8 cellular contexts compared by ENCODE assay signal in genomic region chr22:43273902-43274484, GRCh38.
DNase-seq lines count a peak whose midpoint lies in the region; ATAC-seq, FAIRE-seq and TF ChIP-seq lines count a peak whose summit lies in the region.

No MANE protein-coding gene starts in this region.

- no peak overlapping the region for H3K4me3 ChIP-seq in DND-41 (ENCODE audit: low read depth in 1 of 2, low read length in 2 of 2)
- no peak overlapping the region for H3K4me3 ChIP-seq in astrocyte (ENCODE audit: insufficient read depth, low read depth, low read length)

- TF ChIP-seq CTCF in DND-41 (IDR thresholded peaks at IDR 0.05; ENCODE audit: borderline replicate concordance, extremely low read depth, low read length, poor library complexity, severe bottlenecking) (peak; percentile 83), RWPE1 (conservative IDR thresholded peaks at IDR 0.05; ENCODE audit: low read depth) (peak; percentile 75), astrocyte (IDR thresholded peaks at IDR 0.05; ENCODE audit: insufficient read depth, low read depth, low read length) (peak; percentile 60)

- H3K36me3 ChIP-seq in DND-41 (ENCODE audit: insufficient read depth, low read length) (no peaks in the 10 kb centered on the region), astrocyte (ENCODE audit: insufficient read depth, low read length) (no peaks in the 10 kb centered on the region)

- FAIRE-seq in astrocyte (lab: Jason Lieb, UNC), result no peak

- no peak overlapping the region for H2AFZ ChIP-seq in DND-41 (ENCODE audit: low read depth, low read length)
- H2AFZ ChIP-seq in astrocyte (ENCODE audit: low read depth, low read length), result no peak overlapping the region

- H3K27me3 Mint-ChIP-seq in astrocyte (ENCODE audit: low read depth, unreplicated experiment), result peaks cover 64% of the 10 kb centered on the region

- H3K79me2 ChIP-seq in DND-41 (ENCODE audit: insufficient read depth, low read length) (no peaks in the 10 kb centered on the region), astrocyte (ENCODE audit: insufficient read depth, low read length) (no peaks in the 10 kb centered on the region)

- H3K27ac ChIP-seq in DND-41 (ENCODE audit: low read length) (no peak overlapping the region), RWPE1 (no peak overlapping the region), astrocyte (ENCODE audit: low read depth, low read length) (no peak overlapping the region)

- H3K4me1 ChIP-seq in DND-41 (ENCODE audit: insufficient read depth, low read length) (no peaks in the 10 kb centered on the region), astrocyte (ENCODE audit: insufficient read depth, low read length) (no peaks in the 10 kb centered on the region)

- no peaks in the 10 kb centered on the region for H3K9me3 ChIP-seq in DND-41 (ENCODE audit: insufficient read depth, low read length, severe bottlenecking)
- H3K9me3 ChIP-seq in astrocyte (ENCODE audit: insufficient read depth, low read depth, low read length), result no peaks in the 10 kb centered on the region

- CTCF ChIA-PET in RWPE1 (lab: Yijun Ruan, JAX), result interaction anchor here (0.6 to 2.8 kb wide), 7 partner anchors 73 to 609 kb away, joined by 3 to 33 read pairs (median 4); no protein-coding TSS in a partner anchor

- POLR2A ChIA-PET in RWPE1 (lab: Yijun Ruan, JAX; ENCODE audit: low non-redundant PET), result no interaction called here

- no peak overlapping the region for H3K9ac ChIP-seq in DND-41 (ENCODE audit: low read depth, low read length)
- no peak overlapping the region for H3K9ac ChIP-seq in astrocyte (ENCODE audit: low read length)

- peaks cover 12% of the 10 kb centered on the region for H3K4me1 Mint-ChIP-seq in astrocyte (ENCODE audit: low read depth, unreplicated experiment)

- peak; percentile 92 for TF ChIP-seq RAD21 in Ishikawa (IDR thresholded peaks at IDR 0.05; ENCODE audit: low read depth)

- no peak overlapping the region for H3K4me3 Mint-ChIP-seq in astrocyte (ENCODE audit: unreplicated experiment)

- H3K27ac Mint-ChIP-seq in astrocyte (ENCODE audit: unreplicated experiment), result no peak overlapping the region

- H3K36me3 Mint-ChIP-seq in astrocyte (ENCODE audit: low read depth, unreplicated experiment), result no peaks in the 10 kb centered on the region

- H3K27me3 ChIP-seq in DND-41 (ENCODE audit: insufficient read depth, low read length, poor library complexity), result no peaks in the 10 kb centered on the region
- H3K27me3 ChIP-seq in astrocyte (ENCODE audit: insufficient read depth, low read length), result peaks cover 12% of the 10 kb centered on the region

- H4K20me1 ChIP-seq in DND-41 (ENCODE audit: insufficient read depth, low read length) (peaks cover 4% of the 10 kb centered on the region), astrocyte (ENCODE audit: insufficient read depth, low read length) (no peaks in the 10 kb centered on the region)

- DNase-seq in DND-41 (peak; percentile 58), RWPE1 (ENCODE audit: low spot score) (peak; percentile 67), astrocyte (ENCODE audit: low read depth) (no peak), hepatic stellate cell (ENCODE audit: low spot score) (peak; percentile 82), NCI-H187 treated with DMSO at 0.1 percent for 48 hours (lab: John Stamatoyannopoulos, UW) (no peak)
- DNase-seq in stimulated activated CD4-positive, alpha-beta T cell treated with anti-CD3 and anti-CD28 coated beads, Interleukin-15, amount 100 ng/mL, for 48 hours (ENCODE audit: low read depth in 2 of 2), result peak; percentile 5 to 18

- ATAC-seq in DND-41 (ENCODE audit: insufficient read depth, low read depth) (peak; percentile 86), GM21717 (IDR thresholded peaks at IDR 0.05; ENCODE audit: unreplicated experiment) (no peak)

- TF ChIP-seq EP300 in Ishikawa (IDR thresholded peaks at IDR 0.05; ENCODE audit: borderline replicate concordance), result no peak

- H3K4me2 ChIP-seq in DND-41 (ENCODE audit: insufficient read depth, low read length) (no peak overlapping the region), astrocyte (ENCODE audit: low read length) (no peak overlapping the region)

- no peaks in the 10 kb centered on the region for H3K9me3 Mint-ChIP-seq in astrocyte (ENCODE audit: unreplicated experiment)

TF ChIP-seq in Ishikawa, 13 proteins besides CTCF, POLR2A, EP300 and RAD21:
- TF ChIP-seq MAX (IDR thresholded peaks at IDR 0.05), result no peak
- TF ChIP-seq YY1 (IDR thresholded peaks at IDR 0.05; ENCODE audit: low read depth), result no peak
- no peak for TF ChIP-seq REST (IDR thresholded peaks at IDR 0.05; ENCODE audit: low read depth)
- TF ChIP-seq NFIC (IDR thresholded peaks at IDR 0.05), result no peak
- no peak for TF ChIP-seq FOXM1 (IDR thresholded peaks at IDR 0.05; ENCODE audit: borderline replicate concordance, low read depth)
- TF ChIP-seq TCF12 (IDR thresholded peaks at IDR 0.05; ENCODE audit: low read depth), result no peak
- 0 out of 2 replicates have a peak, but pooled peaks have one; percentile 12 for TF ChIP-seq CEBPB (IDR thresholded peaks at IDR 0.05)

Comparison
In these comparisons a context has a peak if more than half of its experiments do, and no peak if none do; other contexts are left out.
1. DNase-seq: peak in DND-41 (single experiment), RWPE1 (single experiment), hepatic stellate cell (single experiment) and stimulated activated CD4-positive, alpha-beta T cell treated with anti-CD3 and anti-CD28 coated beads, Interleukin-15, amount 100 ng/mL, for 48 hours (2 of 2); none in astrocyte (single experiment) and NCI-H187 treated with DMSO at 0.1 percent for 48 hours (single experiment).
2. Peak in every context shown above with its lines, with median percentiles within 50 percentile points of each other: CTCF ChIP-seq.